Comparison of ENCODE assay signal across 14 cellular contexts in the genomic region with DNA sequence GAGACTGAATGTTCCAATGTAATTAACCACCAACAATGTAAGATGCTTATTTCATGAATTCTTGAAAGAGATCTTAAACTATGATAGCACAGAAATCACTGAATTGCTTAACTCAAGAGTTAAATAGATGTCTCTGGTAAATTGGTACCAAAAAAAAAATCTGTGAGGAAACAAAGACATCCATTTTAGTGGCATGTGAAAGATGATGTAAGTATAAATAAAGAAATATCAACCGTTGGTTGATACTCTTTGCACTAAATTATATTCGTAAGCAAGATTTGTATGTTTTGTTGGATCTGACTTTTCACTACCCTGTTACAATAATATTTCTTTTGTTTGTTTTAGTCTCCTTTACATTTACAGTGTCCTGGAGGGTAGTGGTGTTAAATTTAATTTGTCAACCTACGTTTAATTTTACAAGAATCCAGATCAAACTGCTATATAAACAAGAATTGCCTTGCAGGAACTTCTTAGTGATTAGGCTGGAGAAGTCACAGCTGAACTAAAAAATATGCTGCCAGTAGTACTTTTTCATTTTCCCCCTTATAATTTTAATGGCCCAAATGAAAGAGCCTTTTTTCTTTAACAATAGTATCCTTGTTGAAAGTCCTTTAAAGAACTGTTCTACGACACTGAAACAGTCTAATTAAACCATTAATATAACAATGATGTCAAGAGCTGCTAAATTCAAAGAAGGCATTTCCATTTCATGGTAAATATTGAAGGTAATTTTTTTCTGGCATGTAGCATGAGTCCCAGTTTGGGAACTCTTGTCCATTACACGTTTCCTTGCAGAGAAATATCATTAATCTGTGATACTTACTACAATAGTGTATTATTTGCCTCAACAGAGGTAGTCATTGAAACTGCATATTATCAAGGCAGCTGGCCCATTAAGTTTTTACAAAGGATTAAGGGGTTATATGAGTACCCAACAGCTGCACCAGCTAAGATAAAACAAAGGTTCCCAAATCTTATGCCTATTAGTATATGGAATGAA.
A peak's percentile ranks its signal among the peaks of the same experiment; 100 is the strongest.
DNase-seq lines count a peak whose midpoint lies in the region; ATAC-seq and FAIRE-seq lines count a peak whose summit lies in the region.
"Had no signal": no experiment of that assay in that cellular context is flagged by ENCODE, and none has a peak within 500 bp of the region (broad histone marks: within the 10 kb centered on the region; RNA-seq: fewer than 3 reads in every experiment).

No MANE protein-coding gene starts in this region.

- DNase-seq in D341Med (ENCODE audit: low spot score) (peak; percentile 32), NCI-H1417 (lab: John Stamatoyannopoulos, UW) (peak in 2 of 3 experiments; percentile 61 to 93), RCC 7860 (ENCODE audit: low spot score) (no peak), NCI-H1694 (lab: John Stamatoyannopoulos, UW) (no peak), amniotic stem cell (lab: John Stamatoyannopoulos, UW) (no peak), cerebellum (ENCODE audit: low spot score) (no peak)
- DNase-seq: activated CD8-positive, alpha-beta T cell treated with anti-CD3 and anti-CD28 coated beads, Interleukin-2, amount 10 ng/mL, durations not matched to agents 7 days and 5 days; DND-41; foreskin fibroblast; stimulated activated CD4-positive, alpha-beta T cell treated with anti-CD3 and anti-CD28 coated beads, Interleukin-15, amount 100 ng/mL, for 24 hours had no signal

- peaks cover 5% of the 10 kb centered on the region for H3K4me1 ChIP-seq in muscle layer of colon (ENCODE audit: insufficient read depth, low read length)

- H3K9ac ChIP-seq in muscle layer of colon (ENCODE audit: low read length): no peak overlapping the region

- no peak for ATAC-seq in GM21526 (IDR thresholded peaks at IDR 0.05; ENCODE audit: low FRiP score, unreplicated experiment)
- ATAC-seq: activated CD8-positive, alpha-beta T cell treated with anti-CD3 and anti-CD28 coated beads, Interleukin-2, amount 10 ng/mL, durations not matched to agents 7 days and 5 days had no signal

- H3K27me3 ChIP-seq in muscle layer of colon (ENCODE audit: control insufficient read depth in 1 of 2, insufficient read depth in 2 of 2, low read length in 2 of 2): no peaks in the 10 kb centered on the region
- H3K27me3 ChIP-seq: SJSA1 had no signal

- no peaks in the 10 kb centered on the region for H3K36me3 ChIP-seq in muscle layer of colon (ENCODE audit: insufficient read depth, low read length)
- H3K36me3 ChIP-seq: SJSA1 had no signal

- H3K9me3 ChIP-seq in muscle layer of colon (ENCODE audit: low read length): no peaks in the 10 kb centered on the region
- H3K9me3 ChIP-seq: SJSA1 had no signal

- peak; percentile 18 for FAIRE-seq in RCC 7860 (lab: Jason Lieb, UNC)
- FAIRE-seq: islet of Langerhans had no signal

- peak overlapping the region; percentile 52 for H3K27ac ChIP-seq in muscle layer of colon (ENCODE audit: low read depth, low read length)
- H3K27ac ChIP-seq: SJSA1 had no signal

- no peak overlapping the region for H3K4me3 ChIP-seq in muscle layer of colon (ENCODE audit: low read depth in 1 of 2, low read length in 2 of 2)
- H3K4me3 ChIP-seq: SJSA1 had no signal

Comparison
In these comparisons a context has a peak if more than half of its experiments do, and no peak if none do; other contexts are left out.
1. DNase-seq: peak in D341Med (single experiment) and NCI-H1417 (2 of 3); none in RCC 7860 (single experiment), NCI-H1694 (single experiment), amniotic stem cell (single experiment) and cerebellum (single experiment).